ENCODE assay signal across 8 cellular contexts in genomic region chr2:70767699-70768584, GRCh38. TPM values are rescaled to one million over a fixed set of nuclear protein-coding genes. Genes with fewer than 3 reads are reported as not detected.
DNase-seq lines count a peak whose midpoint lies in the region; ATAC-seq and TF ChIP-seq lines count a peak whose summit lies in the region.

ADD2 (minus strand) TSS chr2:70768200; CDS start chr2:70706408, 61,792 bp downstream.

- peak within 1 kb of the TSS; percentile 97 for H3K27ac Mint-ChIP-seq in GM23338
- peak within 1 kb of the TSS; percentile 80 for H3K27ac Mint-ChIP-seq in activated naive CD8-positive, alpha-beta T cell

- peaks cover 6% of the 10 kb centered on the region for H3F3A ChIP-seq in GM23338 (replicated peaks; ENCODE audit: low read depth)

- peaks cover 14% of the 10 kb centered on the region; the same call in 2 of the 3 replicates for H3K36me3 Mint-ChIP-seq in GM23338 (ENCODE audit: low read depth)
- H3K36me3 Mint-ChIP-seq in activated naive CD8-positive, alpha-beta T cell = no peaks in the 10 kb centered on the region

- DNase-seq in AG08395 (ENCODE audit: low spot score) = peak; percentile 73
- peak; percentile 83 for DNase-seq in GM23338 (ENCODE audit: low spot score)
- peak; percentile 28 for DNase-seq in NCI-H774 (lab: John Stamatoyannopoulos, UW)
- DNase-seq in left ventricle myocardium superior = peak; percentile 42
- DNase-seq in psoas muscle = peak; percentile 19 to 48

- peaks cover 13% of the 10 kb centered on the region for H4K20me1 ChIP-seq in GM23338 (replicated peaks; ENCODE audit: insufficient read depth)

- H3K4me3 Mint-ChIP-seq in GM23338 = peak within 1 kb of the TSS; percentile 94
- H3K4me3 Mint-ChIP-seq in activated naive CD8-positive, alpha-beta T cell = peak within 1 kb of the TSS; percentile 89

- peaks cover 14% of the 10 kb centered on the region for H3K27me3 Mint-ChIP-seq in GM23338 (ENCODE audit: insufficient read depth, low read depth, poor library complexity)
- H3K27me3 Mint-ChIP-seq in activated naive CD8-positive, alpha-beta T cell = peaks cover 4% of the 10 kb centered on the region

- H3K27me3 ChIP-seq in GM23338 (ENCODE audit: insufficient read depth) (no peaks in the 10 kb centered on the region), psoas muscle (ENCODE audit: insufficient read depth in 3 of 3, low read length in 2 of 3) (peaks cover 3 to 61% (median 17%) of the 10 kb centered on the region in 3 donors)

- 1 to 2% (median 1%) methylated on average over 51 to 73 of the region's 74 CpGs for WGBS in psoas muscle, 3 donors

- peak; percentile 74 for ATAC-seq in GM23338
- peak; percentile 76 for ATAC-seq in left ventricle myocardium superior
- peak; percentile 25 to 59 (median 36) for ATAC-seq in psoas muscle
- no peak for ATAC-seq in GM18861 (IDR thresholded peaks at IDR 0.05; ENCODE audit: unreplicated experiment)
- no peak for ATAC-seq in GM21423 (IDR thresholded peaks at IDR 0.05; ENCODE audit: unreplicated experiment)

- H3K4me1 ChIP-seq in GM23338 (ENCODE audit: insufficient read depth) (peaks cover 38% of the 10 kb centered on the region), psoas muscle (no peaks in the 10 kb centered on the region)

- peak within 1 kb of the TSS; percentile 91 for H3K4me2 ChIP-seq in GM23338

- H3K79me2 ChIP-seq in GM23338 (replicated peaks; ENCODE audit: insufficient read depth) = peaks cover 41% of the 10 kb centered on the region

- peak within 1 kb of the TSS; percentile 94 for H2AFZ ChIP-seq in GM23338

- H3K9me3 ChIP-seq in psoas muscle = no peaks in the 10 kb centered on the region

- H3K27ac ChIP-seq in GM23338 (ENCODE audit: low read depth) (peak within 1 kb of the TSS; percentile 98), psoas muscle (peak within 1 kb of the TSS; percentile 10)

- H3K36me3 ChIP-seq in GM23338 (ENCODE audit: insufficient read depth) = no peaks in the 10 kb centered on the region
- no peaks in the 10 kb centered on the region for H3K36me3 ChIP-seq in psoas muscle (ENCODE audit: insufficient read depth in 1 of 2, low read depth in 1 of 2)

- peaks cover 43% of the 10 kb centered on the region for H3K4me1 Mint-ChIP-seq in GM23338
- peaks cover 16% of the 10 kb centered on the region for H3K4me1 Mint-ChIP-seq in activated naive CD8-positive, alpha-beta T cell (ENCODE audit: low read depth)

- intact Hi-C loops in left ventricle myocardium superior (cut with micrococcal nuclease) = no loop called here
- intact Hi-C loops in psoas muscle (cut with DNase I) = no loop called here

- H3K4me3 ChIP-seq in GM23338 (peak within 1 kb of the TSS; percentile 71), psoas muscle (peak within 1 kb of the TSS; percentile 61)

- H3K9me2 ChIP-seq in GM23338 (ENCODE audit: insufficient read depth) = peaks cover 7% of the 10 kb centered on the region; the same call in 1 of the 2 replicates

- TF ChIP-seq CTCF in GM23338 (conservative IDR thresholded peaks at IDR 0.05; ENCODE audit: low read depth in 2 of 2) (peak; percentile 19 to 75; a peak in 2 of 4 replicates), psoas muscle (IDR thresholded peaks at IDR 0.05) (peak; percentile 22)

- H3K9me3 Mint-ChIP-seq in GM23338 = no peaks in the 10 kb centered on the region
- no peaks in the 10 kb centered on the region for H3K9me3 Mint-ChIP-seq in activated naive CD8-positive, alpha-beta T cell (ENCODE audit: low read depth)

TF ChIP-seq in GM23338, 12 proteins besides CTCF, POLR2A, EP300 and RAD21:
- TF ChIP-seq JUNB (IDR thresholded peaks at IDR 0.05; ENCODE audit: unreplicated experiment) = no peak
- TF ChIP-seq ZNF331 (CRISPR knock-in tag; IDR thresholded peaks at IDR 0.05; ENCODE audit: low read depth) = no peak
- TF ChIP-seq EZH2 (IDR thresholded peaks at IDR 0.05; ENCODE audit: low read depth, unreplicated experiment) = no peak
- peak; percentile 85 for TF ChIP-seq POLR2AphosphoS5 (IDR thresholded peaks at IDR 0.05; ENCODE audit: low read depth)
- no peak for TF ChIP-seq EZH2phosphoT487 (IDR thresholded peaks at IDR 0.05; ENCODE audit: unreplicated experiment)
- no peak for TF ChIP-seq REST (IDR thresholded peaks at IDR 0.05; ENCODE audit: unreplicated experiment)

RNA-seq across cellular contexts. Expression of gene ADD2, which starts in this region (rescaled TPM):
- 138 and 223 TPM in 2 replicates for total RNA-seq in GM23338 (2014; rRNA removed; shearing (Covaris generic))
- 34.6 and 40.2 TPM in 2 replicates for polyA plus RNA-seq in GM23338 (2016; fragmentation: Nextera tagmentation; extraction: Ambion mirVana)
- 1.8 TPM for total RNA-seq in left ventricle myocardium superior
- total RNA-seq in psoas muscle = 1 to 10 TPM in 2 of 4 donors, under 1 TPM in 2; 0.85 to 2.6 (median 1.4) TPM
- under 1 TPM; 0.09 to 0.79 (median 0.22) TPM for polyA plus RNA-seq in psoas muscle

Comparison
In these comparisons a context has a peak if more than half of its experiments do, and no peak if none do; other contexts are left out.
1. RNA of gene ADD2 (total RNA-seq): 138 to 223 TPM in GM23338; 0.85 to 2.6 TPM in psoas muscle and 1.8 TPM in left ventricle myocardium superior (single experiment); every median in the first group is over 10 times any median in the second.
2. RNA of gene ADD2 (polyA plus RNA-seq): 34.6 to 40.2 TPM in GM23338; 0.09 to 0.79 TPM in psoas muscle; every median in the first group is over 10 times any median in the second.
3. DNase-seq: peak in every context shown above with its lines; median percentile 83 in GM23338; 73 in AG08395; 42 in left ventricle myocardium superior; 34 in psoas muscle; 28 in NCI-H774.
4. ATAC-seq: peak in GM23338 (single experiment), left ventricle myocardium superior (single experiment) and psoas muscle (4 of 4); none in GM18861 (single experiment) and GM21423 (single experiment).